ENCODE assay signal across 34 cellular contexts in the genomic region with DNA sequence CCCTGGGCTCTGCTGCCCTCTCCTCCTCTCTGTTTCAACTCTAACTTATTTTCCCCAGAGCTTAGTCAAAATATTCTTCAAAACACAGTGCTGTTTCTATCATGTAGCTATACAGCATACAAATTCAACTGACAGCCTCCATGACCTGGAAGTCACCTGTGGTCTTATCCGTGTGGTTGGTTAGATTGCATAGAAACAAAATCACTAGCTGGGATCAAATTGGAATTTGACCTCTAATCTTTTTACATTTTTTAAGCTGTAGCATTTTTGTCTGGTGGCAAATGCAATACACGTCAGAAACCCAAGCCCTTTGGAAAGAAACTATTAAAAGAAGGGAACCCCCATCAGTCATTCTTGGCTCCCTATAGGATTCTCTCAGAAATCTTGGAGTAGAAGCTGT. TPM values are rescaled to one million over a fixed set of nuclear protein-coding genes. Genes with fewer than 3 reads are reported as not detected.
"Had no signal": no experiment of that assay in that cellular context is flagged by ENCODE, and none has a peak within 500 bp of the region (broad histone marks: within the 10 kb centered on the region; RNA-seq: fewer than 3 reads in every experiment).

No MANE protein-coding gene starts in this region.

- H3K9me3 Mint-ChIP-seq: natural killer cell treated with Interleukin-12 subunit alpha and Interleukin-12 subunit beta and Interleukin-15 and Interleukin-18, amount 100 ng/mL, for 72 hours; nephron progenitor cell; stimulated activated naive CD8-positive, alpha-beta T cell treated with anti-CD3 and anti-CD28 coated beads, Interleukin-15, amount 100 ng/mL, for 72 hours; type B pancreatic cell had no signal

- H3K4me1 ChIP-seq: pancreas, prostate gland, right lobe of liver, sigmoid colon, tibial artery, transverse colon, upper lobe of right lung, uterus had no signal

- H3K27ac Mint-ChIP-seq: naive thymus-derived CD8-positive, alpha-beta T cell; natural killer cell treated with Interleukin-12 subunit alpha and Interleukin-12 subunit beta and Interleukin-15 and Interleukin-18, amount 100 ng/mL, for 72 hours; nephron progenitor cell; stimulated activated memory B cell treated with anti-CD40 and anti-IgM and Interleukin-4, amounts not matched to agents 10 μg/mL and 1 μg/mL and 100 μg/mL, for 72 hours; stimulated activated naive CD8-positive, alpha-beta T cell treated with anti-CD3 and anti-CD28 coated beads, Interleukin-15, amount 100 ng/mL, for 72 hours; type B pancreatic cell had no signal

- H3K36me3 ChIP-seq: neutrophil, pancreas, prostate gland, right lobe of liver, sigmoid colon, suprapubic skin, tibial artery, transverse colon, upper lobe of right lung, uterus had no signal

- ATAC-seq: naive thymus-derived CD8-positive, alpha-beta T cell; natural killer cell treated with Interleukin-12 subunit alpha and Interleukin-12 subunit beta and Interleukin-15 and Interleukin-18, amount 100 ng/mL, for 72 hours; pancreas; right cardiac atrium; right lobe of liver; stimulated activated memory B cell treated with anti-CD40 and anti-IgM and Interleukin-4, amounts not matched to agents 10 μg/mL and 1 μg/mL and 100 μg/mL, for 72 hours; stimulated activated naive CD8-positive, alpha-beta T cell treated with anti-CD3 and anti-CD28 coated beads, Interleukin-15, amount 100 ng/mL, for 72 hours; stimulated activated naive CD8-positive, alpha-beta T cell treated with anti-CD3 and anti-CD28 coated beads, Interleukin-15, Interleukin-2, amounts not matched to agents 100 U/mL and 50 U/mL, for 24 hours; upper lobe of right lung had no signal

- H3K27ac ChIP-seq: neutrophil, pancreas, prostate gland, right lobe of liver, sigmoid colon, suprapubic skin, testis, tibial artery, transverse colon, upper lobe of right lung, uterus had no signal

- H3K4me3 ChIP-seq: pancreas, prostate gland, right lobe of liver, sigmoid colon, suprapubic skin, testis, tibial artery, transverse colon, upper lobe of right lung, uterus had no signal

- FAIRE-seq: pancreas, small intestine had no signal

- H3K27me3 ChIP-seq: neutrophil, pancreas, right lobe of liver, suprapubic skin, testis, transverse colon, upper lobe of right lung, uterus had no signal

- DNase-seq: naive thymus-derived CD8-positive, alpha-beta T cell; nephron progenitor cell; nucleus accumbens; pancreas; retina; right cardiac atrium; right lobe of liver; sigmoid colon; small intestine; stimulated activated CD4-positive, alpha-beta T cell treated with anti-CD3 and anti-CD28 coated beads, Interleukin-15, amount 100 ng/mL, for 24 hours; stimulated activated CD4-positive, alpha-beta T cell treated with anti-CD3 and anti-CD28 coated beads, Interleukin-2, amount 100 ng/mL, for 24 hours; stimulated activated CD4-positive, alpha-beta T cell treated with anti-CD3 and anti-CD28 coated beads, Interleukin-2, amount 100 ng/mL, for 48 hours; stimulated activated CD4-positive, alpha-beta T cell treated with anti-CD3 and anti-CD28 coated beads, Interleukin-4, amount 100 ng/mL, for 24 hours; stimulated activated naive CD4-positive, alpha-beta T cell; stimulated activated naive CD8-positive, alpha-beta T cell treated with anti-CD3 and anti-CD28 coated beads, Interleukin-15, amount 100 ng/mL, for 72 hours; stimulated activated naive CD8-positive, alpha-beta T cell treated with anti-CD3 and anti-CD28 coated beads, Interleukin-15, Interleukin-2, amounts not matched to agents 100 U/mL and 50 U/mL, for 24 hours; substantia nigra; testis; tibial artery; transverse colon; upper lobe of right lung; uterus had no signal

- H3K36me3 Mint-ChIP-seq: naive thymus-derived CD8-positive, alpha-beta T cell; natural killer cell treated with Interleukin-12 subunit alpha and Interleukin-12 subunit beta and Interleukin-15 and Interleukin-18, amount 100 ng/mL, for 72 hours; stimulated activated memory B cell treated with anti-CD40 and anti-IgM and Interleukin-4, amounts not matched to agents 10 μg/mL and 1 μg/mL and 100 μg/mL, for 72 hours; type B pancreatic cell had no signal

- H3K9me3 ChIP-seq: neutrophil, pancreas, prostate gland, right lobe of liver, sigmoid colon, suprapubic skin, testis, tibial artery, transverse colon, upper lobe of right lung, uterus had no signal

RNA-seq across cellular contexts. Expression of a gene that starts 57.3 kb away (rescaled TPM):
- total RNA-seq: naive thymus-derived CD8-positive, alpha-beta T cell; natural killer cell treated with Interleukin-12 subunit alpha and Interleukin-12 subunit beta and Interleukin-15 and Interleukin-18, amount 100 ng/mL, for 72 hours; omental fat pad; osteocyte; pancreas; posterior vena cava; pulmonary artery endothelial cell; right cardiac atrium; sigmoid colon; skeletal muscle tissue; suprapubic skin; transverse colon; upper lobe of right lung; urinary bladder; uterus had no signal
- polyA plus RNA-seq: naive thymus-derived CD8-positive, alpha-beta T cell; pancreas; right cardiac atrium; sigmoid colon; small intestine; urinary bladder had no signal
